ENCODE assay signal across 14 cellular contexts in genomic region chr1:245255783-245256182, GRCh38.
"Had no signal": no experiment of that assay in that cellular context is flagged by ENCODE, and none has a peak within 500 bp of the region (broad histone marks: within the 10 kb centered on the region; RNA-seq: fewer than 3 reads in every experiment).

No MANE protein-coding gene starts in this region.

- H3K9me3 ChIP-seq: pancreas had no signal

- H3K9ac ChIP-seq: neural progenitor cell had no signal

- H3K27me3 ChIP-seq: foreskin keratinocyte, neural progenitor cell, stomach had no signal

- DNase-seq: activated CD4-positive, alpha-beta memory T cell treated with anti-CD3 and anti-CD28 coated beads for 36 hours; activated CD4-positive, CD25-positive, alpha-beta regulatory T cell treated with anti-CD3 and anti-CD28 coated beads, Interleukin-2, amount 50 U/mL, for 72 hours; foreskin keratinocyte; heart right ventricle; pancreas; retina; stimulated activated CD4-positive, alpha-beta T cell treated with anti-CD3 and anti-CD28 coated beads, Interleukin-4, amount 100 ng/mL, for 1 hour; stomach had no signal

- H3K4me3 ChIP-seq: heart right ventricle, neural progenitor cell, pancreas, stomach, thoracic aorta had no signal

- FAIRE-seq: colon, endothelial cell of umbilical vein, islet of Langerhans, pancreas, urothelium cell line had no signal

- H3K36me3 ChIP-seq: heart right ventricle, neural progenitor cell, pancreas, stomach, thoracic aorta had no signal

- ATAC-seq: foreskin keratinocyte, heart right ventricle, pancreas had no signal

- H3K4me1 ChIP-seq: foreskin keratinocyte had no signal

- H2AFZ ChIP-seq: neural progenitor cell had no signal

- H3K27ac ChIP-seq: foreskin keratinocyte, heart right ventricle, neural progenitor cell, pancreas, thoracic aorta had no signal
